Comparison of ENCODE assay signal across 8 cellular contexts in genomic region chr12:53251477-53252348, GRCh38. TPM values are rescaled to one million over a fixed set of nuclear protein-coding genes. Genes with fewer than 3 reads are reported as not detected.
DNase-seq lines count a peak whose midpoint lies in the region; ATAC-seq and TF ChIP-seq lines count a peak whose summit lies in the region.

No MANE protein-coding gene starts in this region.

- peak; percentile 76 for ATAC-seq in GM18520 (IDR thresholded peaks at IDR 0.05; ENCODE audit: unreplicated experiment)
- peak; percentile 77 for ATAC-seq in HG03066 (IDR thresholded peaks at IDR 0.05; ENCODE audit: low read depth, unreplicated experiment)
- peak; percentile 93 for ATAC-seq in left lobe of liver

- H3K4me3 ChIP-seq in colonic mucosa = peak overlapping the region; percentile 83

- H3K36me3 ChIP-seq in colonic mucosa = no peaks in the 10 kb centered on the region

- no peaks in the 10 kb centered on the region for H3K9me3 ChIP-seq in colonic mucosa

- peak; percentile 95 for DNase-seq in AG08396 (ENCODE audit: low spot score)
- DNase-seq in NCI-H226 = peak; percentile 79
- peak; percentile 52 for DNase-seq in activated CD4-positive, alpha-beta T cell treated with anti-CD3 and anti-CD28 coated beads for 1 hour
- DNase-seq in colonic mucosa = peak; percentile 79
- DNase-seq in left lobe of liver (ENCODE audit: low spot score) = peak; percentile 81
- peak; percentile 50 for DNase-seq in stimulated activated CD4-positive, alpha-beta T cell treated with anti-CD3 and anti-CD28 coated beads, Interleukin-2, amount 100 ng/mL, for 4 hours (ENCODE audit: low read depth)

- no peaks in the 10 kb centered on the region for H3K27me3 ChIP-seq in colonic mucosa

- peak overlapping the region; percentile 89 for H3K27ac ChIP-seq in colonic mucosa

- TF ChIP-seq CTCF in colonic mucosa (IDR thresholded peaks at IDR 0.05) = no peak

- peak overlapping the region; percentile 85 to 98 for H3K9ac ChIP-seq in colonic mucosa (ENCODE audit: low read depth in 2 of 2, low read length in 2 of 2)

- H3K4me1 ChIP-seq in colonic mucosa = peaks cover 4% of the 10 kb centered on the region

- intact Hi-C loops in colonic mucosa (cut with DNase I) = loop anchor here (2.0 kb wide), 1 partner anchor 31 kb away; no protein-coding TSS in a partner anchor

RNA-seq across cellular contexts. Expression of gene ESPL1, which starts 16.4 kb away (rescaled TPM):
- total RNA-seq in colonic mucosa (10 to 100 TPM in 1 of 2 donors, 1 to 10 TPM in 1; 9.6 to 34.6 TPM), left lobe of liver (0.73 TPM)

RNA-seq across cellular contexts. Expression of gene RARG, which starts 19.7 kb away (rescaled TPM):
- total RNA-seq in colonic mucosa (10 to 100 TPM; 11.4 to 21.5 TPM), left lobe of liver (2.5 TPM)

RNA-seq across cellular contexts. Expression of gene PFDN5, which starts 43.6 kb away (rescaled TPM):
- total RNA-seq in colonic mucosa = 100 to 1,000 TPM; 247 to 305 TPM
- 114 TPM for total RNA-seq in left lobe of liver

RNA-seq across cellular contexts. Expression of gene ITGB7, which starts 44.7 kb away (rescaled TPM):
- total RNA-seq in colonic mucosa = 1 to 10 TPM; 5.3 to 8.8 TPM
- total RNA-seq in left lobe of liver = 8.6 TPM

RNA-seq across cellular contexts. Expression of gene MYG1, which starts 47.8 kb away (rescaled TPM):
- 10 to 100 TPM; 37.4 to 60.6 TPM for total RNA-seq in colonic mucosa
- 24.0 TPM for total RNA-seq in left lobe of liver

Comparison
In these comparisons a context has a peak if more than half of its experiments do, and no peak if none do; other contexts are left out.
1. Peak in every context shown above with its lines: DNase-seq, ATAC-seq, H3K4me3 ChIP-seq and H3K27ac ChIP-seq.